ENCODE assay signal across 1 cellular context in the genomic region with DNA sequence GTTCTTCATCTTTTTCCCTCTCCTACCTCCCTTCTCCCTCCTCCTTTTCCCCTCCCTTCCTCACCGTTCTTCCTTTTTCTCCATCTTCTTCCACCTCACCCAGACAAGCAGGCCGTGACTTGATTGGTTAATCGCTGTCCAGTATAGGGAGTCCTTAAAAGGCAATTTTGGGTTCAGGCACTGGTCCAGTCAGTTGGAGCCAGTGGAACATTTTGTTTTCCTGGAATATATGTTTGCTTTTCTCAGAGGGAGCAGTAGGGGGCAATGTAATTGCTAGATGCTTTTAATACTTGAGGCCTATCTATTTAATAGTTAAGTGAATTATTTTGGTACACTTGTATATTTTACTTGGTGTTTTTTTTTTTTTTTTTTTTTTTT.
TF ChIP-seq lines count a peak whose summit lies in the region.

No MANE protein-coding gene starts in this region.

TF ChIP-seq in K562, 482 proteins besides CTCF, POLR2A, EP300 and RAD21:
- TF ChIP-seq, protein P1, sequence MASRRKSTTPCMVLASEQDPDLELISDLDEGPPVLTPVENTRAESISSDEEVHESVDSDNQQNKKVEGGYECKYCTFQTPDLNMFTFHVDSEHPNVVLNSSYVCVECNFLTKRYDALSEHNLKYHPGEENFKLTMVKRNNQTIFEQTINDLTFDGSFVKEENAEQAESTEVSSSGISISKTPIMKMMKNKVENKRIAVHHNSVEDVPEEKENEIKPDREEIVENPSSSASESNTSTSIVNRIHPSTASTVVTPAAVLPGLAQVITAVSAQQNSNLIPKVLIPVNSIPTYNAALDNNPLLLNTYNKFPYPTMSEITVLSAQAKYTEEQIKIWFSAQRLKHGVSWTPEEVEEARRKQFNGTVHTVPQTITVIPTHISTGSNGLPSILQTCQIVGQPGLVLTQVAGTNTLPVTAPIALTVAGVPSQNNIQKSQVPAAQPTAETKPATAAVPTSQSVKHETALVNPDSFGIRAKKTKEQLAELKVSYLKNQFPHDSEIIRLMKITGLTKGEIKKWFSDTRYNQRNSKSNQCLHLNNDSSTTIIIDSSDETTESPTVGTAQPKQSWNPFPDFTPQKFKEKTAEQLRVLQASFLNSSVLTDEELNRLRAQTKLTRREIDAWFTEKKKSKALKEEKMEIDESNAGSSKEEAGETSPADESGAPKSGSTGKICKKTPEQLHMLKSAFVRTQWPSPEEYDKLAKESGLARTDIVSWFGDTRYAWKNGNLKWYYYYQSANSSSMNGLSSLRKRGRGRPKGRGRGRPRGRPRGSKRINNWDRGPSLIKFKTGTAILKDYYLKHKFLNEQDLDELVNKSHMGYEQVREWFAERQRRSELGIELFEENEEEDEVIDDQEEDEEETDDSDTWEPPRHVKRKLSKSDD (conservative IDR thresholded peaks at IDR 0.05; ENCODE audit: low read length): no peak
- 0 out of 2 replicates have a peak, but pooled peaks have one; percentile 0 for TF ChIP-seq ZNF316 (IDR thresholded peaks at IDR 0.05)
